Comparison of ENCODE assay signal across 8 cellular contexts in the genomic region with DNA sequence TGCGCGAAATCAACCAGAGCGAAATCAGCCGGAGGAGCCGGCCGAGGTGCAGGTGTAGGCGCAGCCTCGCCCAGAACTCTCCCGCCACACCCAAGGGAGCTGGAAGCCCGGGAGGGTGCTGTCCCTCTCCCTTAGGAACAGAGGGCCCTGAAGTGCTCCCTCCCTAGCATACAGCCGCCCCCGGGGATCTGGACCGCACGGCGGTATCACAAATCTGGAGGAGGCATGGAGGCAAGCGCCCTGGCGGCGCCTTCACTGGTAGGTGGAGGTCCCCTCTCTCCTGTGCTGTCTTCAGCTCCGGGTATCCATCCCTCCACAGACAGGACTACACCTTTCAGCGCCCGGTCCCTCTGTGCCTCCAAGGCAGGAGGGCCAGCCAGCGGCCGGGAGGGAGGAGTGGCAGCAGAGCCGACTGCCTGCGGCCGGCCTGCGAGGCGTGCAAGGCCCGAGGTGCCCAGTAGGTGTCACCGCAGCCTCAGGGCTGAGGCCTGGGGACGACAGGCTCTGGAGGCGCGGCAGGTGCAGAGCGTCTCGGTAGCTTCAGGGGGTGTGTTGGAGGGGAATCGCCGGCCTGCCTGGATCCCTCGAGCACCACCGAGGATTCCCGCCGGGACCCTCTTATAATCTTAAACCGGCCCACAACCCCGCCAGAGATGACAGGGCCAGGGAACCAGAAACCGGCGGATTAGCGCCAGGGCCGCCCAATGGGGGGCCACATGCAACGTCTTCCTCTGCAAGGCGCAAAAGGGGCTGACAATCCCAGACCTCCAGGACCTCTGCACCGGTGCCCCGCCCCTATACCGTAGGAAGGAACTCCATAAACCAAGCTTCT. TPM values are rescaled to one million over a fixed set of nuclear protein-coding genes. Genes with fewer than 3 reads are reported as not detected.
DNase-seq lines count a peak whose midpoint lies in the region; ATAC-seq and TF ChIP-seq lines count a peak whose summit lies in the region.

No MANE protein-coding gene starts in this region.

- peak; percentile 37 for DNase-seq in NCI-H1417 treated with DMSO at 0.1 percent for 48 hours (lab: John Stamatoyannopoulos, UW)
- peak; percentile 73 for DNase-seq in UCSD-AML1 (lab: John Stamatoyannopoulos, UW; ENCODE audit: unreplicated experiment)
- peak; percentile 81 to 85 (median 84) for DNase-seq in body of pancreas
- DNase-seq in iPS-NIHi7 (ENCODE audit: extremely low spot score), result peak; percentile 92
- peak; percentile 57 to 72 for DNase-seq in stimulated activated CD4-positive, alpha-beta T cell treated with anti-CD3 and anti-CD28 coated beads, Interleukin-12 subunit alpha, Interleukin-12 subunit beta, amount 100 ng/mL, for 24 hours (ENCODE audit: low read depth in 2 of 2)

- H3K27ac ChIP-seq in body of pancreas, result no peak overlapping the region

- no peak for TF ChIP-seq POLR2A in body of pancreas (IDR thresholded peaks at IDR 0.05)

- H3K4me1 ChIP-seq in body of pancreas, result peaks cover 45% of the 10 kb centered on the region

- peak; percentile 93 for TF ChIP-seq CTCF in GM12872 (IDR thresholded peaks at IDR 0.05; ENCODE audit: insufficient read depth, low read depth, low read length)
- peak; percentile 92 to 98 (median 96) for TF ChIP-seq CTCF in body of pancreas (IDR thresholded peaks at IDR 0.05)

- no peaks in the 10 kb centered on the region for H3K36me3 ChIP-seq in body of pancreas (replicated peaks in 1 of 2; ENCODE audit: insufficient read depth in 1 of 2, low read depth in 2 of 2)

- 7% methylated on average over 51 of the region's 52 CpGs; no CpG with 5 or more reads in 1 of the 2 donors for WGBS in body of pancreas, 2 donors

- peak; percentile 89 for ATAC-seq in HG02610 (IDR thresholded peaks at IDR 0.05; ENCODE audit: unreplicated experiment)
- peak; percentile 85 for ATAC-seq in body of pancreas
- no peak for ATAC-seq in HG02623 (IDR thresholded peaks at IDR 0.05; ENCODE audit: unreplicated experiment)

- intact Hi-C loops in body of pancreas (cut with DNase I), result loop anchor here (5.0 kb wide), 3 partner anchors 59 to 244 kb away; no protein-coding TSS in a partner anchor

- peaks cover 5 to 23% of the 10 kb centered on the region in 2 donors for H3K27me3 ChIP-seq in body of pancreas

- no peak overlapping the region for H3K4me3 ChIP-seq in body of pancreas

- no peaks in the 10 kb centered on the region for H3K9me3 ChIP-seq in body of pancreas

RNA-seq across cellular contexts. Expression of a gene that starts 2.8 kb away (rescaled TPM):
- 1 to 10 TPM in 1 of 2 donors, not detected in 1; 1.0 TPM for total RNA-seq in body of pancreas

RNA-seq across cellular contexts. Expression of a gene that starts 16.6 kb away (rescaled TPM):
- total RNA-seq in body of pancreas, result not detected

Comparison
In these comparisons a context has a peak if more than half of its experiments do, and no peak if none do; other contexts are left out.
1. DNase-seq: peak in every context shown above with its lines; median percentile 92 in iPS-NIHi7; 84 in body of pancreas; 73 in UCSD-AML1; 64 in stimulated activated CD4-positive, alpha-beta T cell treated with anti-CD3 and anti-CD28 coated beads, Interleukin-12 subunit alpha, Interleukin-12 subunit beta, amount 100 ng/mL, for 24 hours; 37 in NCI-H1417 treated with DMSO at 0.1 percent for 48 hours.